Comparison of ENCODE assay signal across 2 cellular contexts in genomic region chr19:47544476-47544875, GRCh38.
TF ChIP-seq lines count a peak whose summit lies in the region.

No MANE protein-coding gene starts in this region.

TF ChIP-seq in GM23338, 12 proteins besides CTCF, POLR2A, EP300 and RAD21:
- no peak for TF ChIP-seq STAT1 (IDR thresholded peaks at IDR 0.05; ENCODE audit: unreplicated experiment)
- TF ChIP-seq NANOG (IDR thresholded peaks at IDR 0.05; ENCODE audit: borderline replicate concordance): no peak
- TF ChIP-seq EZH2phosphoT487 (IDR thresholded peaks at IDR 0.05; ENCODE audit: unreplicated experiment): no peak
- no peak for TF ChIP-seq CREB1 (CRISPR knock-in tag; IDR thresholded peaks at IDR 0.05; ENCODE audit: low read depth)
- TF ChIP-seq POLR2AphosphoS5 (IDR thresholded peaks at IDR 0.05; ENCODE audit: low read depth): no peak
- no peak for TF ChIP-seq REST (IDR thresholded peaks at IDR 0.05; ENCODE audit: unreplicated experiment)
- no peak for TF ChIP-seq JUNB (IDR thresholded peaks at IDR 0.05; ENCODE audit: unreplicated experiment)
- TF ChIP-seq ZNF462 (CRISPR knock-in tag; IDR thresholded peaks at IDR 0.05): no peak
- no peak for TF ChIP-seq ZNF114 (CRISPR knock-in tag; IDR thresholded peaks at IDR 0.05)
- TF ChIP-seq EZH2 (IDR thresholded peaks at IDR 0.05; ENCODE audit: low read depth, unreplicated experiment): no peak
- TF ChIP-seq ETS1 (IDR thresholded peaks at IDR 0.05): no peak
- no peak for TF ChIP-seq ZNF331 (CRISPR knock-in tag; IDR thresholded peaks at IDR 0.05; ENCODE audit: low read depth)

TF ChIP-seq in H1, 55 proteins besides CTCF, POLR2A, EP300 and RAD21:
- TF ChIP-seq TBP (IDR thresholded peaks at IDR 0.05; ENCODE audit: low read depth, low read length) (no peak), CHD2 (IDR thresholded peaks at IDR 0.05; ENCODE audit: low read length) (no peak), MAX (IDR thresholded peaks at IDR 0.05) (no peak), CHD1 (IDR thresholded peaks at IDR 0.05; ENCODE audit: low read depth, low read length) (no peak), TEAD4 (IDR thresholded peaks at IDR 0.05; ENCODE audit: low read depth, low read length) (no peak), CTBP2 (IDR thresholded peaks at IDR 0.05; ENCODE audit: borderline replicate concordance, insufficient read depth, insufficient read length, low read length) (no peak), FOSL1 (IDR thresholded peaks at IDR 0.05; ENCODE audit: insufficient read depth, low read depth, low read length) (no peak), ATF2 (IDR thresholded peaks at IDR 0.05; ENCODE audit: low read length) (no peak), NANOG (IDR thresholded peaks at IDR 0.05; ENCODE audit: insufficient read depth, low read depth, low read length, poor library complexity, severe bottlenecking) (no peak), SP4 (IDR thresholded peaks at IDR 0.05; ENCODE audit: low read length) (no peak), GTF2F1 (IDR thresholded peaks at IDR 0.05; ENCODE audit: borderline replicate concordance, low read depth, low read length) (no peak), RBBP5 (IDR thresholded peaks at IDR 0.05; ENCODE audit: borderline replicate concordance, low read depth, low read length) (no peak), BACH1 (IDR thresholded peaks at IDR 0.05; ENCODE audit: low read length) (no peak), RXRA (IDR thresholded peaks at IDR 0.05; ENCODE audit: insufficient read depth, low read depth, low read length) (no peak), TAF7 (optimal IDR thresholded peaks at IDR 0.05; ENCODE audit: borderline replicate concordance, low read depth, low read length) (no peak), USF2 (IDR thresholded peaks at IDR 0.05; ENCODE audit: low read length) (no peak), YY1 (IDR thresholded peaks at IDR 0.05; ENCODE audit: low read depth, low read length) (no peak)
